1 cellular context compared by ENCODE assay signal in the genomic region with DNA sequence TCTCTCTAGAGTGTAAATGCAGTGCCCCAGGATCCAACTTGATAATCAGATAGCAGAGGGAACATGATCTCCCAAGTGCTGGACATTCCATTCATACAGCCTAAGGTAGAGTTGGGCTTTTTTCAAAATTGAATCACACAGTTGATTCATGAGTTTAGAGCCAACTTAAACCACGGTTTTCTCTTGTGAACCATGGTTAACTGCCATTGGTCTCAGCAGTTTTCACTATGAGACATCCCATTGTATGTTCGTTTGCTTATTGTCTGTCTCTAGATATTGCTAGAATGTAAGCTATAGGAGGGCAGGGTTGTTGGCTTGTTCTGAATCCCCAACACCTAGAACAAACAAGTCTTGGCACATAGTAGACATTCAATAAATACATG.
TF ChIP-seq lines count a peak whose summit lies in the region.

No MANE protein-coding gene starts in this region.

TF ChIP-seq in SK-N-SH treated with all-trans-retinoic acid at 6 μM for 48 hours, 23 proteins besides CTCF, POLR2A, EP300 and RAD21 (continued from another document):
- TF ChIP-seq, protein P1, sequence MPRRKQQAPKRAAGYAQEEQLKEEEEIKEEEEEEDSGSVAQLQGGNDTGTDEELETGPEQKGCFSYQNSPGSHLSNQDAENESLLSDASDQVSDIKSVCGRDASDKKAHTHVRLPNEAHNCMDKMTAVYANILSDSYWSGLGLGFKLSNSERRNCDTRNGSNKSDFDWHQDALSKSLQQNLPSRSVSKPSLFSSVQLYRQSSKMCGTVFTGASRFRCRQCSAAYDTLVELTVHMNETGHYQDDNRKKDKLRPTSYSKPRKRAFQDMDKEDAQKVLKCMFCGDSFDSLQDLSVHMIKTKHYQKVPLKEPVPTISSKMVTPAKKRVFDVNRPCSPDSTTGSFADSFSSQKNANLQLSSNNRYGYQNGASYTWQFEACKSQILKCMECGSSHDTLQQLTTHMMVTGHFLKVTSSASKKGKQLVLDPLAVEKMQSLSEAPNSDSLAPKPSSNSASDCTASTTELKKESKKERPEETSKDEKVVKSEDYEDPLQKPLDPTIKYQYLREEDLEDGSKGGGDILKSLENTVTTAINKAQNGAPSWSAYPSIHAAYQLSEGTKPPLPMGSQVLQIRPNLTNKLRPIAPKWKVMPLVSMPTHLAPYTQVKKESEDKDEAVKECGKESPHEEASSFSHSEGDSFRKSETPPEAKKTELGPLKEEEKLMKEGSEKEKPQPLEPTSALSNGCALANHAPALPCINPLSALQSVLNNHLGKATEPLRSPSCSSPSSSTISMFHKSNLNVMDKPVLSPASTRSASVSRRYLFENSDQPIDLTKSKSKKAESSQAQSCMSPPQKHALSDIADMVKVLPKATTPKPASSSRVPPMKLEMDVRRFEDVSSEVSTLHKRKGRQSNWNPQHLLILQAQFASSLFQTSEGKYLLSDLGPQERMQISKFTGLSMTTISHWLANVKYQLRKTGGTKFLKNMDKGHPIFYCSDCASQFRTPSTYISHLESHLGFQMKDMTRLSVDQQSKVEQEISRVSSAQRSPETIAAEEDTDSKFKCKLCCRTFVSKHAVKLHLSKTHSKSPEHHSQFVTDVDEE (CRISPR knock-in tag; IDR thresholded peaks at IDR 0.05): no peak
- TF ChIP-seq ZFP3 (CRISPR knock-in tag; IDR thresholded peaks at IDR 0.05): no peak
- no peak for TF ChIP-seq ARNTL (CRISPR knock-in tag; IDR thresholded peaks at IDR 0.05; ENCODE audit: borderline replicate concordance, low read depth)
- no peak for TF ChIP-seq RARB (CRISPR knock-in tag; IDR thresholded peaks at IDR 0.05)
- TF ChIP-seq CSDC2 (CRISPR knock-in tag; IDR thresholded peaks at IDR 0.05): no peak
- no peak for TF ChIP-seq PPARA (CRISPR knock-in tag; IDR thresholded peaks at IDR 0.05; ENCODE audit: borderline replicate concordance)
- TF ChIP-seq, protein P2, sequence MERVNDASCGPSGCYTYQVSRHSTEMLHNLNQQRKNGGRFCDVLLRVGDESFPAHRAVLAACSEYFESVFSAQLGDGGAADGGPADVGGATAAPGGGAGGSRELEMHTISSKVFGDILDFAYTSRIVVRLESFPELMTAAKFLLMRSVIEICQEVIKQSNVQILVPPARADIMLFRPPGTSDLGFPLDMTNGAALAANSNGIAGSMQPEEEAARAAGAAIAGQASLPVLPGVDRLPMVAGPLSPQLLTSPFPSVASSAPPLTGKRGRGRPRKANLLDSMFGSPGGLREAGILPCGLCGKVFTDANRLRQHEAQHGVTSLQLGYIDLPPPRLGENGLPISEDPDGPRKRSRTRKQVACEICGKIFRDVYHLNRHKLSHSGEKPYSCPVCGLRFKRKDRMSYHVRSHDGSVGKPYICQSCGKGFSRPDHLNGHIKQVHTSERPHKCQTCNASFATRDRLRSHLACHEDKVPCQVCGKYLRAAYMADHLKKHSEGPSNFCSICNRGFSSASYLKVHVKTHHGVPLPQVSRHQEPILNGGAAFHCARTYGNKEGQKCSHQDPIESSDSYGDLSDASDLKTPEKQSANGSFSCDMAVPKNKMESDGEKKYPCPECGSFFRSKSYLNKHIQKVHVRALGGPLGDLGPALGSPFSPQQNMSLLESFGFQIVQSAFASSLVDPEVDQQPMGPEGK (CRISPR knock-in tag; IDR thresholded peaks at IDR 0.05; ENCODE audit: borderline replicate concordance): no peak
- TF ChIP-seq ISL1 (CRISPR knock-in tag; IDR thresholded peaks at IDR 0.05): no peak
- no peak for TF ChIP-seq BACH2 (CRISPR knock-in tag; IDR thresholded peaks at IDR 0.05; ENCODE audit: borderline replicate concordance)
- TF ChIP-seq, protein P3, sequence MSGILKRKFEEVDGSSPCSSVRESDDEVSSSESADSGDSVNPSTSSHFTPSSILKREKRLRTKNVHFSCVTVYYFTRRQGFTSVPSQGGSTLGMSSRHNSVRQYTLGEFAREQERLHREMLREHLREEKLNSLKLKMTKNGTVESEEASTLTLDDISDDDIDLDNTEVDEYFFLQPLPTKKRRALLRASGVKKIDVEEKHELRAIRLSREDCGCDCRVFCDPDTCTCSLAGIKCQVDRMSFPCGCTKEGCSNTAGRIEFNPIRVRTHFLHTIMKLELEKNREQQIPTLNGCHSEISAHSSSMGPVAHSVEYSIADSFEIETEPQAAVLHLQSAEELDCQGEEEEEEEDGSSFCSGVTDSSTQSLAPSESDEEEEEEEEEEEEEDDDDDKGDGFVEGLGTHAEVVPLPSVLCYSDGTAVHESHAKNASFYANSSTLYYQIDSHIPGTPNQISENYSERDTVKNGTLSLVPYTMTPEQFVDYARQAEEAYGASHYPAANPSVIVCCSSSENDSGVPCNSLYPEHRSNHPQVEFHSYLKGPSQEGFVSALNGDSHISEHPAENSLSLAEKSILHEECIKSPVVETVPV (CRISPR knock-in tag; IDR thresholded peaks at IDR 0.05): no peak
- no peak for TF ChIP-seq ZNF565 (CRISPR knock-in tag; conservative IDR thresholded peaks at IDR 0.05; ENCODE audit: low read depth)
- TF ChIP-seq, protein P4, sequence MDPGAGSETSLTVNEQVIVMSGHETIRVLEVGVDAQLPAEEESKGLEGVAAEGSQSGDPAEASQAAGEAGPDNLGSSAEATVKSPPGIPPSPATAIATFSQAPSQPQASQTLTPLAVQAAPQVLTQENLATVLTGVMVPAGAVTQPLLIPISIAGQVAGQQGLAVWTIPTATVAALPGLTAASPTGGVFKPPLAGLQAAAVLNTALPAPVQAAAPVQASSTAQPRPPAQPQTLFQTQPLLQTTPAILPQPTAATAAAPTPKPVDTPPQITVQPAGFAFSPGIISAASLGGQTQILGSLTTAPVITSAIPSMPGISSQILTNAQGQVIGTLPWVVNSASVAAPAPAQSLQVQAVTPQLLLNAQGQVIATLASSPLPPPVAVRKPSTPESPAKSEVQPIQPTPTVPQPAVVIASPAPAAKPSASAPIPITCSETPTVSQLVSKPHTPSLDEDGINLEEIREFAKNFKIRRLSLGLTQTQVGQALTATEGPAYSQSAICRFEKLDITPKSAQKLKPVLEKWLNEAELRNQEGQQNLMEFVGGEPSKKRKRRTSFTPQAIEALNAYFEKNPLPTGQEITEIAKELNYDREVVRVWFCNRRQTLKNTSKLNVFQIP (CRISPR knock-in tag; IDR thresholded peaks at IDR 0.05; ENCODE audit: borderline replicate concordance, low read depth): no peak
- TF ChIP-seq GLIS3 (CRISPR knock-in tag; IDR thresholded peaks at IDR 0.05): no peak
- no peak for TF ChIP-seq OSR1 (CRISPR knock-in tag; IDR thresholded peaks at IDR 0.05)
- TF ChIP-seq SNAI2 (CRISPR knock-in tag; IDR thresholded peaks at IDR 0.05): no peak
- no peak for TF ChIP-seq TCF4 (CRISPR knock-in tag; IDR thresholded peaks at IDR 0.05; ENCODE audit: borderline replicate concordance)
